15 cellular contexts compared by ENCODE assay signal in genomic region chr11:70506658-70506970, GRCh38.
A peak's percentile ranks its signal among the peaks of the same experiment; 100 is the strongest.
DNase-seq lines count a peak whose midpoint lies in the region; ATAC-seq and TF ChIP-seq lines count a peak whose summit lies in the region.
"Had no signal": no experiment of that assay in that cellular context is flagged by ENCODE, and none has a peak within 500 bp of the region (broad histone marks: within the 10 kb centered on the region; RNA-seq: fewer than 3 reads in every experiment).

No MANE protein-coding gene starts in this region.

- H3K27ac ChIP-seq in RWPE2 (ENCODE audit: poor library complexity, severe bottlenecking): no peak overlapping the region
- H3K27ac ChIP-seq in neuronal stem cell (replicated peaks; ENCODE audit: low read length): no peak overlapping the region
- H3K27ac ChIP-seq in temporal lobe (ENCODE audit: low read depth, low read length): peak overlapping the region; percentile 27
- H3K27ac ChIP-seq: 22Rv1, HL-60 had no signal

- TF ChIP-seq CTCF in RWPE2 (IDR thresholded peaks at IDR 0.05; ENCODE audit: poor library complexity, severe bottlenecking): no peak

- no peaks in the 10 kb centered on the region for H3K79me1 ChIP-seq in neuronal stem cell (ENCODE audit: low read depth, low read length)

- H3K27me3 ChIP-seq in RWPE2 (ENCODE audit: insufficient read depth, poor library complexity, severe bottlenecking) (no peaks in the 10 kb centered on the region), neuronal stem cell (ENCODE audit: control insufficient read depth in 3 of 3, insufficient read depth in 3 of 3, low read depth in 1 of 3, low read length in 3 of 3) (no peaks in the 10 kb centered on the region)

- intact Hi-C loops in Right ventricle myocardium inferior (cut with DNase I) (no loop called here), cardiac septum (cut with DNase I) (no loop called here), head of caudate nucleus (cut with DNase I) (no loop called here)

- WGBS in neuronal stem cell (ENCODE audit: extremely low coverage in 2 of 2, insufficient read length in 2 of 2, insufficient replicate concordance in 1 of 2), 2 donors: no CpG with 5 or more reads among the region's 5 CpGs

- no peak overlapping the region for H3K4me3 ChIP-seq in RWPE2 (ENCODE audit: severe bottlenecking)
- H3K4me3 ChIP-seq in neuronal stem cell (ENCODE audit: low read length in 2 of 2): no peak overlapping the region

- DNase-seq in Right ventricle myocardium inferior (ENCODE audit: missing footprints) (peak; percentile 18), cardiac septum (ENCODE audit: low spot score) (no peak), RWPE2 (ENCODE audit: low spot score) (peak; percentile 30), neuronal stem cell (ENCODE audit: low spot score) (no peak), head of caudate nucleus (no peak)
- DNase-seq: CD8-positive, alpha-beta T cell; DND-41; GDM1; HCEC 1CT; HFFc6 had no signal

- H3K14ac ChIP-seq in neuronal stem cell (ENCODE audit: low read length): no peak overlapping the region

- no peak overlapping the region for H2BK12ac ChIP-seq in neuronal stem cell (ENCODE audit: low read length)

- no peak overlapping the region for H2BK120ac ChIP-seq in neuronal stem cell (ENCODE audit: low read depth, low read length)

- H3K4me1 ChIP-seq in RWPE2 (ENCODE audit: insufficient read depth, poor library complexity, severe bottlenecking) (no peaks in the 10 kb centered on the region), neuronal stem cell (ENCODE audit: control insufficient read depth in 2 of 2, insufficient read depth in 1 of 2, low read depth in 1 of 2, low read length in 2 of 2) (peaks cover 14 to 27% of the 10 kb centered on the region in 2 donors)
- H3K4me1 ChIP-seq: Caco-2 had no signal

- H2AFZ ChIP-seq in neuronal stem cell (ENCODE audit: low read length): no peak overlapping the region

- H3K9me3 ChIP-seq in RWPE2 (ENCODE audit: severe bottlenecking): no peaks in the 10 kb centered on the region
- H3K9me3 ChIP-seq in neuronal stem cell (replicated peaks in 1 of 2; ENCODE audit: control insufficient read depth in 2 of 2, insufficient read depth in 1 of 2, low read depth in 1 of 2, low read length in 2 of 2): no peaks in the 10 kb centered on the region
- H3K9me3 ChIP-seq: Caco-2 had no signal

- no peak overlapping the region for H4K91ac ChIP-seq in neuronal stem cell (ENCODE audit: low read depth, low read length, poor library complexity)

- H3K9ac ChIP-seq in neuronal stem cell (ENCODE audit: low read depth, low read length, poor library complexity): no peak overlapping the region

- no peak for ATAC-seq in Right ventricle myocardium inferior
- no peak for ATAC-seq in RWPE2 (ENCODE audit: low read depth)
- ATAC-seq in HG03432 (IDR thresholded peaks at IDR 0.05; ENCODE audit: unreplicated experiment): no peak
- ATAC-seq: CD8-positive, alpha-beta T cell had no signal

- H3K18ac ChIP-seq in neuronal stem cell (ENCODE audit: low read length): peak overlapping the region; percentile 20

- no peak overlapping the region for H3K4me2 ChIP-seq in neuronal stem cell (ENCODE audit: insufficient read depth, low read length, poor library complexity, severe bottlenecking)

- no peaks in the 10 kb centered on the region for H3K36me3 ChIP-seq in RWPE2 (ENCODE audit: low read depth)
- no peaks in the 10 kb centered on the region for H3K36me3 ChIP-seq in neuronal stem cell (replicated peaks in 1 of 2; ENCODE audit: control insufficient read depth in 2 of 2, insufficient read depth in 2 of 2, low read length in 2 of 2)

- H2BK5ac ChIP-seq in neuronal stem cell (ENCODE audit: low read length): no peak overlapping the region

- H3K23ac ChIP-seq in neuronal stem cell (ENCODE audit: low read depth, low read length, poor library complexity): no peak overlapping the region

- no peak overlapping the region for H3K4ac ChIP-seq in neuronal stem cell (ENCODE audit: low read length)

- no peak overlapping the region for H4K8ac ChIP-seq in neuronal stem cell (ENCODE audit: low read depth, low read length)

- no peak overlapping the region for H2BK15ac ChIP-seq in neuronal stem cell (ENCODE audit: low read length)

- no peak overlapping the region for H2AK5ac ChIP-seq in neuronal stem cell (ENCODE audit: low read depth, low read length)

Comparison
In these comparisons a context has a peak if more than half of its experiments do, and no peak if none do; other contexts are left out.
1. DNase-seq: peak in Right ventricle myocardium inferior (single experiment) and RWPE2 (single experiment); none in cardiac septum (single experiment), neuronal stem cell (single experiment) and head of caudate nucleus (0 of 42).